Comparison of ENCODE assay signal across 18 cellular contexts in the genomic region with DNA sequence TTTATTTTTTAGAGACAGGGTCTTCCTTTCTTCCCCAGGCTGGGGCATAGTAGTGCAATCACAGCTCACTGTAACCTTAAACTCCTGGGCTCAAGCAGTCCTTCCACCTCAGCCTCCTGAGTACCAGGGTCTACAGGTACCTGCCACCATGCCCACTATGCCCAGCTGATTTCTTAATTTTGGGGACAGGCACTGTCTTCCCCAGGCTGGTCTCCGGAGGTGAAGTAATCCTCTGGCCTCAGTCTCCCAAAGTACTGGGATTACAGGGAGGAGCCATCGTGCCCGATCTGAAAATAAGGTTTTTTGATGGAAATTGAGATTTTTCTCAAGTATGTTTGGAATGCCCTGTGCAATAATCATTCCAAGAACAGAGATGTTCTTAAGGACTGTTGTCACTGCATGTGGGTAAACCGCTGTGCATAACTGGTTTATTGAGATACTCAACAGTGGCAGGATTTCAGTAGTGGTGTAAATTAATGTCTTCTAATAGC. TPM values are rescaled to one million over a fixed set of nuclear protein-coding genes. Genes with fewer than 3 reads are reported as not detected.
A peak's percentile ranks its signal among the peaks of the same experiment; 100 is the strongest.
DNase-seq lines count a peak whose midpoint lies in the region; ATAC-seq and TF ChIP-seq lines count a peak whose summit lies in the region.
"Had no signal": no experiment of that assay in that cellular context is flagged by ENCODE, and none has a peak within 500 bp of the region (broad histone marks: within the 10 kb centered on the region; RNA-seq: fewer than 3 reads in every experiment).

No MANE protein-coding gene starts in this region.

- H3K36me3 ChIP-seq in Panc1 (ENCODE audit: control insufficient read depth, insufficient read depth, low read length) (peaks cover 45% of the 10 kb centered on the region), endodermal cell (ENCODE audit: control insufficient read depth, insufficient read depth, low read length) (peaks cover 72% of the 10 kb centered on the region), adrenal gland (replicated peaks in 1 of 2) (peaks cover 0 to 60% of the 10 kb centered on the region in 2 donors)

- H3K4me3 ChIP-seq in Panc1 (ENCODE audit: low read depth in 2 of 2, low read length in 2 of 2) (no peak overlapping the region), endodermal cell (ENCODE audit: low read length) (no peak overlapping the region), adrenal gland (no peak overlapping the region)
- H3K4me3 ChIP-seq: body of pancreas, neural progenitor cell, PC-9, stomach had no signal

- no peaks in the 10 kb centered on the region for H3K27me3 ChIP-seq in Panc1 (ENCODE audit: control insufficient read depth, insufficient read depth, low read length)
- no peaks in the 10 kb centered on the region for H3K27me3 ChIP-seq in endodermal cell (ENCODE audit: control insufficient read depth, insufficient read depth, low read length, poor library complexity, severe bottlenecking)
- no peaks in the 10 kb centered on the region for H3K27me3 ChIP-seq in adrenal gland
- H3K27me3 ChIP-seq: body of pancreas, neural progenitor cell, stomach had no signal

- DNase-seq in activated CD8-positive, alpha-beta memory T cell treated with anti-CD3 and anti-CD28 coated beads, Interleukin-2, amount 50 U/mL, for 48 hours = peak; percentile 65
- no peak for DNase-seq in activated CD8-positive, alpha-beta memory T cell treated with anti-CD3 and anti-CD28 coated beads, Interleukin-2, amount 50 U/mL, for 4 hours
- DNase-seq in Panc1 (ENCODE audit: low read depth, low spot score) (no peak), endodermal cell (peak; percentile 47), adrenal gland (no peak), NCI-H1048 (lab: John Stamatoyannopoulos, UW) (no peak), NCI-H1930 (lab: John Stamatoyannopoulos, UW) (no peak)
- DNase-seq: body of pancreas, left cardiac atrium, NCI-H1092 treated with DMSO at 0.1 percent for 48 hours, NCI-H748 treated with DMSO at 0.1 percent for 48 hours, PC-9, stomach, SW 1271 had no signal

- in situ Hi-C loops in Panc1 (cut with HindIII; ENCODE audit: low pct_unique_long_range_greater_than_20kb, low sequenced_read_pairs) = no loop called here

- no peaks in the 10 kb centered on the region for H3K27me3 Mint-ChIP-seq in endodermal cell (ENCODE audit: insufficient read depth)
- H3K27me3 Mint-ChIP-seq: dendritic cell treated with granulocyte-macrophage colony-stimulating factor and Interleukin-4, amounts not matched to agents 40 ng/mL and 50 ng/mL, for 4 days had no signal

- BruUV-seq in Panc1 (replicated peaks; lab: Mats Ljungman, UMichigan) = no TSS peak

- no peak overlapping the region for H3K4me3 Mint-ChIP-seq in endodermal cell
- H3K4me3 Mint-ChIP-seq: dendritic cell treated with granulocyte-macrophage colony-stimulating factor and Interleukin-4, amounts not matched to agents 40 ng/mL and 50 ng/mL, for 4 days; neural progenitor cell had no signal

- intact Hi-C loops in Panc1 (cut with micrococcal nuclease; ENCODE audit: unreplicated experiment) (no loop called here), adrenal gland (cut with DNase I) (no loop called here)

- no peak for TF ChIP-seq POLR2A in adrenal gland (IDR thresholded peaks at IDR 0.05)

- CTCF ChIA-PET in Panc1 (lab: Charles Lee) = no interaction called here

- peaks cover 8% of the 10 kb centered on the region for H3K4me1 Mint-ChIP-seq in endodermal cell

- 94 to 95% methylated on average over 3 to 4 of the region's 4 CpGs for WGBS in endodermal cell (ENCODE audit: insufficient coverage in 1 of 2, insufficient read length in 1 of 2), 2 experiments
- 95 to 99% (median 96%) methylated on average over 4 of the region's 4 CpGs for WGBS in adrenal gland, 4 donors

- peaks cover 64% of the 10 kb centered on the region for H3K36me3 Mint-ChIP-seq in endodermal cell (ENCODE audit: low read depth)

- H3K9me3 ChIP-seq in Panc1 (ENCODE audit: control insufficient read depth, insufficient read depth, low read depth, low read length) (no peaks in the 10 kb centered on the region), endodermal cell (ENCODE audit: control insufficient read depth, low read length) (no peaks in the 10 kb centered on the region), adrenal gland (replicated peaks in 1 of 3) (no peaks in the 10 kb centered on the region)
- H3K9me3 ChIP-seq: body of pancreas, stomach had no signal

- no peaks in the 10 kb centered on the region for H3K9me3 Mint-ChIP-seq in endodermal cell
- H3K9me3 Mint-ChIP-seq: dendritic cell treated with granulocyte-macrophage colony-stimulating factor and Interleukin-4, amounts not matched to agents 40 ng/mL and 50 ng/mL, for 4 days; neural progenitor cell had no signal

- H3K27ac ChIP-seq in Panc1 (ENCODE audit: low read length) (no peak overlapping the region), endodermal cell (ENCODE audit: low read depth, low read length) (no peak overlapping the region), adrenal gland (no peak overlapping the region)
- H3K27ac ChIP-seq: body of pancreas, epithelial cell of prostate, neural progenitor cell, PC-9, stomach had no signal

- H3K27ac Mint-ChIP-seq in endodermal cell = no peak overlapping the region
- H3K27ac Mint-ChIP-seq: dendritic cell treated with granulocyte-macrophage colony-stimulating factor and Interleukin-4, amounts not matched to agents 40 ng/mL and 50 ng/mL, for 4 days; neural progenitor cell had no signal

- no peak overlapping the region for H3K9ac ChIP-seq in endodermal cell (ENCODE audit: extremely low read depth, low read length, poor library complexity, severe bottlenecking)
- H3K9ac ChIP-seq: neural progenitor cell had no signal

- ATAC-seq in GM18868 (IDR thresholded peaks at IDR 0.05; ENCODE audit: unreplicated experiment) = peak; percentile 6
- ATAC-seq in Panc1 = peak; percentile 7; the same call in 1 of the 2 replicates
- ATAC-seq: body of pancreas had no signal

- POLR2A ChIA-PET in Panc1 (lab: Charles Lee) = no interaction called here

- TF ChIP-seq CTCF in Panc1 (IDR thresholded peaks at IDR 0.05) = no peak
- TF ChIP-seq CTCF in endodermal cell (conservative IDR thresholded peaks at IDR 0.05) = no peak
- TF ChIP-seq CTCF in adrenal gland (IDR thresholded peaks at IDR 0.05) = no peak

- H3K4me1 ChIP-seq in Panc1 (ENCODE audit: control insufficient read depth, insufficient read depth, low read length) (peaks cover 10% of the 10 kb centered on the region), endodermal cell (ENCODE audit: control insufficient read depth, insufficient read depth, low read length) (peaks cover 2% of the 10 kb centered on the region), adrenal gland (replicated peaks in 1 of 2) (peaks cover 4 to 13% of the 10 kb centered on the region in 2 donors)

RNA-seq across cellular contexts. Expression of a gene that starts 0.9 kb away (rescaled TPM):
- 0.26 TPM for total RNA-seq in Panc1 (2021; ENCODE audit: unreplicated experiment)
- not detected for polyA plus RNA-seq in Panc1 (2012; ENCODE audit: insufficient read length)
- total RNA-seq in endodermal cell = under 1 TPM; 0.13 to 0.46 TPM
- polyA plus RNA-seq in endodermal cell (2013, experiment 1 of 2) = not detected
- not detected for polyA plus RNA-seq in endodermal cell (2013, experiment 2 of 2)
- under 1 TPM in 6 of 8 donors, not detected in 2; 0.14 to 0.32 (median 0.17) TPM for total RNA-seq in adrenal gland
- under 1 TPM; 0.07 to 0.32 (median 0.27) TPM for polyA plus RNA-seq in adrenal gland
- total RNA-seq: body of pancreas had no signal

RNA-seq across cellular contexts. Expression of a gene that starts 9.7 kb away (rescaled TPM):
- total RNA-seq in Panc1 (2021; ENCODE audit: unreplicated experiment) (77.9 TPM), endodermal cell (100 to 1,000 TPM; 108 to 113 TPM), adrenal gland (100 to 1,000 TPM in 1 of 8 donors, 10 to 100 TPM in 7; 37.6 to 108 (median 77.4) TPM)
- polyA plus RNA-seq in Panc1 (2012; ENCODE audit: insufficient read length) = 27.3 TPM
- 68.9 TPM for polyA plus RNA-seq in endodermal cell (2013, experiment 1 of 2)
- polyA plus RNA-seq in endodermal cell (2013, experiment 2 of 2) = 72.5 TPM
- polyA plus RNA-seq in adrenal gland = 100 to 1,000 TPM in 1 of 3 donors, 10 to 100 TPM in 2; 46.2 to 170 (median 91.9) TPM

Comparison
In these comparisons a context has a peak if more than half of its experiments do, and no peak if none do; other contexts are left out.
1. DNase-seq: peak in activated CD8-positive, alpha-beta memory T cell treated with anti-CD3 and anti-CD28 coated beads, Interleukin-2, amount 50 U/mL, for 48 hours (single experiment) and endodermal cell (single experiment); none in activated CD8-positive, alpha-beta memory T cell treated with anti-CD3 and anti-CD28 coated beads, Interleukin-2, amount 50 U/mL, for 4 hours (single experiment), Panc1 (single experiment), adrenal gland (0 of 7), NCI-H1048 (single experiment) and NCI-H1930 (0 of 2).